Comparison of ENCODE assay signal across 12 cellular contexts in the genomic region with DNA sequence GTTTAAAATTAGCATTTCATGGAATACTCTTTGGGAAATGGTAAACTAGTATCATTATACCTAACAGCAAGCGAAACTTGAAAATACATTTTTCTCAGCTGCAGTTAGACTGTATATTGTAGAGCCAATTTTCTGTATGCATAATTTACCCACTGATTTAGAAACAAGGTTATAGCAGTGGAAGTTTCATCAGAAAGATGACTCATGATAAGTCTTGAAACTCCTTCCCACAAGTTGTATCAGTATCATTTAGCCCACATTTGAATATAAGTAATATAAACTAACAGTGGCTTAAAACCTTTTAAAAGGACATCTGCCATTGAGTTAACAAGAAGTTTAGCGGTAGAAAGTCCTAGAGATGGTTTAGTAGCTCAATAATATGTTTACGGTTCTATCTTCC.
DNase-seq lines count a peak whose midpoint lies in the region; ATAC-seq and TF ChIP-seq lines count a peak whose summit lies in the region.
"Had no signal": no experiment of that assay in that cellular context is flagged by ENCODE, and none has a peak within 500 bp of the region (broad histone marks: within the 10 kb centered on the region; RNA-seq: fewer than 3 reads in every experiment).

No MANE protein-coding gene starts in this region.

- H3K4me1 Mint-ChIP-seq in mesothelial cell of epicardium: peaks cover 29% of the 10 kb centered on the region
- no peaks in the 10 kb centered on the region for H3K4me1 Mint-ChIP-seq in stimulated activated effector memory CD8-positive, alpha-beta T cell treated with anti-CD3 and anti-CD28 coated beads, Interleukin-12 subunit alpha, Interleukin-12 subunit beta, amount 100 ng/mL, for 72 hours

- H3K27me3 Mint-ChIP-seq in mesothelial cell of epicardium (ENCODE audit: low read depth): no peaks in the 10 kb centered on the region

- peak; percentile 7 for DNase-seq in CD1c-positive myeloid dendritic cell (ENCODE audit: extremely low spot score)
- DNase-seq in LHCN-M2 (ENCODE audit: low read depth): peak; percentile 77
- peak; percentile 36 for DNase-seq in astrocyte of the cerebellum (ENCODE audit: low read depth)
- DNase-seq in mesothelial cell of epicardium (ENCODE audit: low spot score in 2 of 2, unreplicated experiment in 2 of 2): no peak
- DNase-seq in stimulated activated effector memory CD8-positive, alpha-beta T cell treated with anti-CD3 and anti-CD28 coated beads, Interleukin-12 subunit alpha, Interleukin-12 subunit beta, amount 100 ng/mL, for 72 hours (ENCODE audit: low spot score in 2 of 2): no peak
- no peak for DNase-seq in NCI-H446 treated with DMSO at 0.1 percent for 48 hours (lab: John Stamatoyannopoulos, UW)
- DNase-seq in foreskin melanocyte: no peak
- no peak for DNase-seq in HEK293T (ENCODE audit: extremely low spot score)
- DNase-seq: hypothalamus, NCI-H1105, NCI-H526 treated with DMSO at 0.1 percent for 48 hours had no signal

- H3K27ac Mint-ChIP-seq in mesothelial cell of epicardium: peak overlapping the region; percentile 25
- no peak overlapping the region for H3K27ac Mint-ChIP-seq in stimulated activated effector memory CD8-positive, alpha-beta T cell treated with anti-CD3 and anti-CD28 coated beads, Interleukin-12 subunit alpha, Interleukin-12 subunit beta, amount 100 ng/mL, for 72 hours

- in situ Hi-C loops in astrocyte of the cerebellum (cut with HindIII; ENCODE audit: low sequenced_read_pairs): no loop called here

- H3K36me3 Mint-ChIP-seq in mesothelial cell of epicardium: no peaks in the 10 kb centered on the region
- no peaks in the 10 kb centered on the region for H3K36me3 Mint-ChIP-seq in stimulated activated effector memory CD8-positive, alpha-beta T cell treated with anti-CD3 and anti-CD28 coated beads, Interleukin-12 subunit alpha, Interleukin-12 subunit beta, amount 100 ng/mL, for 72 hours

- CTCF ChIA-PET in HEK293T (lab: Yijun Ruan, JAX): no interaction called here

- H3K4me3 Mint-ChIP-seq in mesothelial cell of epicardium: no peak overlapping the region
- H3K4me3 Mint-ChIP-seq in stimulated activated effector memory CD8-positive, alpha-beta T cell treated with anti-CD3 and anti-CD28 coated beads, Interleukin-12 subunit alpha, Interleukin-12 subunit beta, amount 100 ng/mL, for 72 hours: no peak overlapping the region
- H3K4me3 Mint-ChIP-seq: CD14-positive monocyte had no signal

- no peak for TF ChIP-seq CTCF in astrocyte of the cerebellum (IDR thresholded peaks at IDR 0.05; ENCODE audit: low read depth, low read length, missing control alignments)
- no peak for TF ChIP-seq CTCF in mesothelial cell of epicardium (IDR thresholded peaks at IDR 0.05; ENCODE audit: unreplicated experiment)

- no peak overlapping the region for H3K4me3 ChIP-seq in astrocyte of the cerebellum (ENCODE audit: low read depth, low read length)

- POLR2A ChIA-PET in HEK293T (lab: Yijun Ruan, JAX): no interaction called here

- H3K9me3 Mint-ChIP-seq in mesothelial cell of epicardium: peaks cover 14% of the 10 kb centered on the region
- H3K9me3 Mint-ChIP-seq in stimulated activated effector memory CD8-positive, alpha-beta T cell treated with anti-CD3 and anti-CD28 coated beads, Interleukin-12 subunit alpha, Interleukin-12 subunit beta, amount 100 ng/mL, for 72 hours: peaks cover 14% of the 10 kb centered on the region

- no peak for ATAC-seq in stimulated activated effector memory CD8-positive, alpha-beta T cell treated with anti-CD3 and anti-CD28 coated beads, Interleukin-12 subunit alpha, Interleukin-12 subunit beta, amount 100 ng/mL, for 72 hours

TF ChIP-seq in HEK293T, 16 proteins besides CTCF, POLR2A, EP300 and RAD21:
- TF ChIP-seq BHLHE40 (IDR thresholded peaks at IDR 0.05; ENCODE audit: borderline replicate concordance): no peak
- TF ChIP-seq TARDBP (IDR thresholded peaks at IDR 0.05): no peak
- TF ChIP-seq SP1 (IDR thresholded peaks at IDR 0.05): no peak
- no peak for TF ChIP-seq HDGF (IDR thresholded peaks at IDR 0.05; ENCODE audit: borderline replicate concordance)
- TF ChIP-seq ZNF384 (IDR thresholded peaks at IDR 0.05): no peak
- TF ChIP-seq L3MBTL2 (conservative IDR thresholded peaks at IDR 0.05): no peak
- no peak for TF ChIP-seq NFRKB (IDR thresholded peaks at IDR 0.05)
- no peak for TF ChIP-seq ELF4 (IDR thresholded peaks at IDR 0.05)
- TF ChIP-seq SUZ12 (IDR thresholded peaks at IDR 0.05): no peak
- no peak for TF ChIP-seq FOXA1 (IDR thresholded peaks at IDR 0.05)
- no peak for TF ChIP-seq LEF1 (IDR thresholded peaks at IDR 0.05; ENCODE audit: borderline replicate concordance)

Comparison
In these comparisons a context has a peak if more than half of its experiments do, and no peak if none do; other contexts are left out.
1. DNase-seq: peak in CD1c-positive myeloid dendritic cell (single experiment), LHCN-M2 (single experiment) and astrocyte of the cerebellum (single experiment); none in mesothelial cell of epicardium (0 of 2), stimulated activated effector memory CD8-positive, alpha-beta T cell treated with anti-CD3 and anti-CD28 coated beads, Interleukin-12 subunit alpha, Interleukin-12 subunit beta, amount 100 ng/mL, for 72 hours (0 of 2), NCI-H446 treated with DMSO at 0.1 percent for 48 hours (single experiment), foreskin melanocyte (single experiment) and HEK293T (single experiment).